ENCODE assay signal across 11 cellular contexts in genomic region chr6:143528164-143528811, GRCh38. TPM values are rescaled to one million over a fixed set of nuclear protein-coding genes. Genes with fewer than 3 reads are reported as not detected.
DNase-seq lines count a peak whose midpoint lies in the region; ATAC-seq, FAIRE-seq and TF ChIP-seq lines count a peak whose summit lies in the region.
"Had no signal": no experiment of that assay in that cellular context is flagged by ENCODE, and none has a peak within 500 bp of the region (broad histone marks: within the 10 kb centered on the region; RNA-seq: fewer than 3 reads in every experiment).

No MANE protein-coding gene starts in this region.

- 15% methylated on average over 7 of the region's 7 CpGs for WGBS in K562 (ENCODE audit: insufficient coverage, low coverage, missing lambda C conversion rate)
- 72 to 81% methylated on average over 7 of the region's 7 CpGs for WGBS in thyroid gland, 2 donors

- H2AFZ ChIP-seq in K562 (ENCODE audit: low read depth, low read length), result peak overlapping the region; percentile 54

- TF ChIP-seq POLR2A in K562 (conservative IDR thresholded peaks at IDR 0.05) (no peak), thyroid gland (IDR thresholded peaks at IDR 0.05) (no peak)

- no peak for FAIRE-seq in K562 (lab: Jason Lieb, UNC)
- FAIRE-seq: keratinocyte had no signal

- intact Hi-C loops in K562 (cut with micrococcal nuclease), result no loop called here
- intact Hi-C loops in thyroid gland (cut with DNase I), result no loop called here

- H4K20me1 ChIP-seq in K562 (replicated peaks; ENCODE audit: control insufficient read depth, insufficient read depth, low read length), result no peaks in the 10 kb centered on the region

- DNase-seq in GM10248 (ENCODE audit: extremely low spot score) (peak; percentile 39), KBM-7 (peak; percentile 52), K562 (ENCODE audit: extremely low read depth in 1 of 4, low spot score in 3 of 4) (no peak), C1 segment of cervical spinal cord (lab: John Stamatoyannopoulos, UW) (no peak), SJCRH30 (no peak), thyroid gland (no peak)
- DNase-seq in stimulated activated CD4-positive, alpha-beta T cell treated with anti-CD3 and anti-CD28 coated beads, Interleukin-4, amount 100 ng/mL, for 24 hours, result no peak
- DNase-seq: central memory CD4-positive, alpha-beta T cell; stimulated activated CD4-positive, alpha-beta T cell treated with anti-CD3 and anti-CD28 coated beads, Interleukin-12 subunit alpha, Interleukin-12 subunit beta, amount 100 ng/mL, for 4 hours had no signal

- TF ChIP-seq EP300 in K562 (IDR thresholded peaks at IDR 0.05; ENCODE audit: low read length), result no peak

- no peaks in the 10 kb centered on the region for H3K79me2 ChIP-seq in K562 (ENCODE audit: control insufficient read depth, insufficient read depth, low read length)

- H3K4me1 ChIP-seq in K562 (replicated peaks in 1 of 2; ENCODE audit: control insufficient read depth in 2 of 2, insufficient read depth in 2 of 2, low read length in 2 of 2), result no peaks in the 10 kb centered on the region
- no peaks in the 10 kb centered on the region for H3K4me1 ChIP-seq in SJCRH30
- no peaks in the 10 kb centered on the region for H3K4me1 ChIP-seq in thyroid gland

- TF ChIP-seq CTCF in GM10248 (IDR thresholded peaks at IDR 0.05; ENCODE audit: control extremely low read depth, extremely low read depth, low read depth, missing control alignments) (no peak), K562 (IDR thresholded peaks at IDR 0.05 in 2 of 3, conservative IDR thresholded peaks at IDR 0.05 in 1 of 3; ENCODE audit: insufficient read depth in 2 of 3, low read depth in 1 of 3, low read length in 3 of 3) (no peak), thyroid gland (IDR thresholded peaks at IDR 0.05) (no peak)

- H3K9ac ChIP-seq in K562 (ENCODE audit: insufficient read depth in 1 of 2, low read depth in 2 of 2, low read length in 2 of 2), result no peak overlapping the region

- H3K27ac ChIP-seq in K562 (ENCODE audit: extremely low read depth, low read depth, low read length) (no peak overlapping the region), SJCRH30 (no peak overlapping the region), thyroid gland (no peak overlapping the region)

- ATAC-seq in GM21526 (IDR thresholded peaks at IDR 0.05; ENCODE audit: low FRiP score, unreplicated experiment) (peak; percentile 66), K562 (no peak)

- CTCF ChIA-PET in GM10248 (lab: Yijun Ruan, JAX), result interaction anchor here (1.2 to 3.7 kb wide), 4 partner anchors 8 to 48 kb away, joined by 3 to 11 read pairs (median 6); no protein-coding TSS in a partner anchor
- CTCF ChIA-PET in K562 (lab: Yijun Ruan, JAX; ENCODE audit: low intra/inter-chr PET ratio), result interaction anchor here (0.7 to 1.1 kb wide), 2 partner anchors 15 to 468 kb away, joined by 3 read pairs; partner anchors contain the start of gene AIG1

- no TSS peak for BruUV-seq in K562 (replicated peaks; lab: Mats Ljungman, UMichigan)

- H3K27me3 ChIP-seq in K562 (ENCODE audit: control insufficient read depth in 2 of 2, insufficient read depth in 2 of 2, low read length in 2 of 2) (peaks cover 9 to 12% of the 10 kb centered on the region in 2 experiments; a peak in 4 of 5 replicates), SJCRH30 (no peaks in the 10 kb centered on the region), thyroid gland (no peaks in the 10 kb centered on the region)

- POLR2A ChIA-PET in GM10248 (lab: Yijun Ruan, JAX) (no interaction called here), K562 (lab: Yijun Ruan, JAX) (interaction anchor here (1.0 kb wide), 1 partner anchor 16 kb away, joined by 3 read pairs; the partner anchor contains the start of gene FUCA2)

- in situ Hi-C loops in KBM-7 (cut with MboI; ENCODE audit: low pct_unique_long_range_greater_than_20kb, low sequenced_read_pairs), result no loop called here
- in situ Hi-C loops in K562 (cut with MboI), result no loop called here

- no peaks in the 10 kb centered on the region for H3K9me3 ChIP-seq in K562 (replicated peaks; ENCODE audit: control insufficient read depth, insufficient read depth, low read depth, low read length)
- no peaks in the 10 kb centered on the region for H3K9me3 ChIP-seq in SJCRH30 (replicated peaks)
- H3K9me3 ChIP-seq in thyroid gland, result no peaks in the 10 kb centered on the region

- no peaks in the 10 kb centered on the region for H3K9me1 ChIP-seq in K562 (ENCODE audit: control insufficient read depth, insufficient read depth, low read length)

- H3K4me3 ChIP-seq in K562 (no peak overlapping the region), SJCRH30 (no peak overlapping the region), thyroid gland (replicated peaks in 1 of 3) (no peak overlapping the region)

- H3K36me3 ChIP-seq in K562 (ENCODE audit: control insufficient read depth, insufficient read depth, low read length), result no peaks in the 10 kb centered on the region
- H3K36me3 ChIP-seq in SJCRH30, result no peaks in the 10 kb centered on the region
- no peaks in the 10 kb centered on the region for H3K36me3 ChIP-seq in thyroid gland

- no peak overlapping the region for H3K4me2 ChIP-seq in K562 (ENCODE audit: insufficient read depth, low read length)

- TF ChIP-seq RAD21 in K562 (CRISPR knock-in tag; conservative IDR thresholded peaks at IDR 0.05 in 1 of 2, IDR thresholded peaks at IDR 0.05 in 1 of 2), result no peak

TF ChIP-seq in K562, 482 proteins besides CTCF, POLR2A, EP300 and RAD21 (continues in another document):
- TF ChIP-seq ZEB2 (IDR thresholded peaks at IDR 0.05) (no peak), MECOM (CRISPR knock-in tag; IDR thresholded peaks at IDR 0.05) (no peak), PBX2 (CRISPR knock-in tag; IDR thresholded peaks at IDR 0.05; ENCODE audit: low read depth) (no peak), PBX2 (tag; conservative IDR thresholded peaks at IDR 0.05; ENCODE audit: low read depth) (no peak), TARDBP (IDR thresholded peaks at IDR 0.05) (no peak), DEAF1 (CRISPR knock-in tag; IDR thresholded peaks at IDR 0.05) (0 out of 2 replicates have a peak, but pooled peaks have one; percentile 15), PURB (CRISPR knock-in tag; IDR thresholded peaks at IDR 0.05; ENCODE audit: low read depth) (no peak), ELF1 (tag; IDR thresholded peaks at IDR 0.05) (0 out of 2 replicates have a peak, but pooled peaks have one; percentile 35)

RNA-seq across cellular contexts. Expression of gene FUCA2, which starts 16.8 kb away (rescaled TPM):
- 49.7 and 76.8 TPM in 2 replicates for total RNA-seq in K562 (2011; cell fraction: chromatin; rRNA removed; ENCODE audit: low replicate concordance)
- 61.7 and 62.4 TPM in 2 replicates for total RNA-seq in K562 (2011; cell fraction: nucleolus; rRNA removed)
- total RNA-seq in K562 (2011; cell fraction: nucleoplasm; rRNA removed), result 96.9 and 141 TPM in 2 replicates
- total RNA-seq in K562 (2014; rRNA removed) (59.2 and 71.2 TPM in 2 replicates), K562 (2014; rRNA removed; fragmentation: Illumina TruSeq; extraction: Trizol) (79.3 and 82.9 TPM in 2 replicates), K562 (2015; rRNA removed; fragmentation: Illumina TruSeq; extraction: Trizol) (78.2 and 82.5 TPM in 2 replicates), K562 (2021) (112 and 117 TPM in 2 replicates), thyroid gland (10 to 100 TPM; 31.7 to 59.1 (median 44.7) TPM)
- polyA plus RNA-seq in K562 (2011; rRNA removed) (58.7 and 80.9 TPM in 2 replicates), K562 (2014; fragmentation: Illumina TruSeq; extraction: Trizol) (67.7 and 79.3 TPM in 2 replicates), K562 (2014; fragmentation: Nextera tagmentation; extraction: Ambion mirVana) (10 to 100 TPM; 20.6 to 23.9 TPM), K562 (2014; rRNA removed) (66.8 and 72.6 TPM in 2 replicates)
- polyA plus RNA-seq in K562 (2011; cell fraction: cytosol; rRNA removed), result 28.0 and 39.1 TPM in 2 replicates
- polyA plus RNA-seq in K562 (2011; cell fraction: nucleus; rRNA removed), result 30.3 and 35.2 TPM in 2 replicates
- polyA plus RNA-seq in K562 (2012), result 69.9 and 86.6 TPM in 2 replicates
- 43.7 and 55.0 TPM in 2 replicates for polyA minus RNA-seq in K562 (2011; rRNA and poly(A)+ RNA removed)
- 26.0 and 28.3 TPM in 2 replicates for polyA minus RNA-seq in K562 (2011; cell fraction: cytosol; rRNA and poly(A)+ RNA removed)
- 9.2 and 14.8 TPM in 2 replicates for polyA minus RNA-seq in K562 (2011; cell fraction: nucleus; rRNA and poly(A)+ RNA removed)
- total RNA-seq in SJCRH30 (2014; rRNA removed; shearing (Covaris generic)), result 38.4 and 40.3 TPM in 2 replicates

Comparison
In these comparisons a context has a peak if more than half of its experiments do, and no peak if none do; other contexts are left out.
1. DNase-seq: peak in GM10248 (single experiment) and KBM-7 (single experiment); none in K562 (0 of 4), stimulated activated CD4-positive, alpha-beta T cell treated with anti-CD3 and anti-CD28 coated beads, Interleukin-4, amount 100 ng/mL, for 24 hours (single experiment), C1 segment of cervical spinal cord (0 of 14), SJCRH30 (0 of 2) and thyroid gland (0 of 2).